In the genomic region with DNA sequence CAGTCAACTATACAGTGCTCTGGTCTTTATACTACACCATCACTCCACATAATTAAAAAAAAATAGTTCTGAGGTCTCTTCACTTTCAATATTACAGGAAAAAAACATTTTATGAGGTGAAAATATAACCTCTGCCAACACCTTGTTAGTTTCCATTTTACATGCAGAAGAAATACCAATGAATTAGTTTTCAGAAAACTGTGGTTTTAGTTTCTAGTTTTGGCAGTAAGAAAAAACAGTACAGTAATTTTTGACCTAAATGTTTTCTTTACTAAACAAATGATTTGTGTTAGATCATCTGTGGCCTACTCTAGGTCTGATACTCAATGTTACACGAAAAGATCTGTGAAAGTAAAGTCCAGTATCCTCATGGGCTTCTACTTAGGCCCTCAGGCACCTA, we compare ENCODE assay signal across 13 cellular contexts.
A peak's percentile ranks its signal among the peaks of the same experiment; 100 is the strongest.
DNase-seq lines count a peak whose midpoint lies in the region; ATAC-seq and TF ChIP-seq lines count a peak whose summit lies in the region.
"Had no signal": no experiment of that assay in that cellular context is flagged by ENCODE, and none has a peak within 500 bp of the region (broad histone marks: within the 10 kb centered on the region; RNA-seq: fewer than 3 reads in every experiment).

No MANE protein-coding gene starts in this region.

- DNase-seq in GM12865 (ENCODE audit: low read depth) = peak; percentile 49
- DNase-seq in stimulated activated naive CD4-positive, alpha-beta T cell (lab: John Stamatoyannopoulos, UW) = no peak
- DNase-seq in NCI-H1417 (lab: John Stamatoyannopoulos, UW) = no peak
- DNase-seq in activated T-cell treated with anti-CD3 and anti-CD28 coated beads for 4 hours = no peak
- DNase-seq in CD1c-positive myeloid dendritic cell (ENCODE audit: extremely low spot score) = no peak
- DNase-seq: activated gamma-delta T cell, DMS79 treated with DMSO at 0.1 percent for 48 hours, NCI-H1417 treated with DMSO at 0.1 percent for 48 hours, right cardiac atrium had no signal

- TF ChIP-seq CTCF in GM12865 (IDR thresholded peaks at IDR 0.05; ENCODE audit: insufficient read depth, low read depth, low read length, missing control alignments) = no peak

- ATAC-seq in GM19324 (IDR thresholded peaks at IDR 0.05; ENCODE audit: low FRiP score, unreplicated experiment) = peak; percentile 91
- peak; percentile 85 for ATAC-seq in HG02588 (IDR thresholded peaks at IDR 0.05; ENCODE audit: unreplicated experiment)
- peak; percentile 74 for ATAC-seq in HG03175 (IDR thresholded peaks at IDR 0.05; ENCODE audit: unreplicated experiment)
- ATAC-seq: right cardiac atrium had no signal

- no peak overlapping the region for H3K4me3 ChIP-seq in GM12865 (ENCODE audit: low read depth, low read length)
- H3K4me3 ChIP-seq: thoracic aorta had no signal
